ENCODE assay signal across 27 cellular contexts in the genomic region with DNA sequence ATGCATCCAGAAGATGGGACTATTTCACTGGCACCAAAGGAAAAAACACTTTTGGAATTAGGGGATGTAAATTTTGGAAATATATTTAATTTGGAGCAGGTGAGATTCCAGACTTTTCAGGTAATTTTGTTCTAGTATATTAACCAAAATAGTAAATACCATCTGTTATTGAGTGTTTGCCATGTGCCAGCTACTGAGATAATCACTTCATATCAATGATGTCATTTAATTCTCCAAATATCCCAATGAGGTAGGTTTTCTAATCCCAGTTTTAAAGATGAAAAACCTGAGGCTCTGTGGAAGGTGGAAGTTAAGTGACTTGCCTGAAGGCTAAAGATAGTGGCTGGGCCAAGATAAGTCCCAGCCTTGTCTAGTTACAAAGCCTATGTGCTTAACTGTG.
"Had no signal": no experiment of that assay in that cellular context is flagged by ENCODE, and none has a peak within 500 bp of the region (broad histone marks: within the 10 kb centered on the region; RNA-seq: fewer than 3 reads in every experiment).

No MANE protein-coding gene starts in this region.

- H3K27me3 ChIP-seq: colonic mucosa, dorsolateral prefrontal cortex, esophagus muscularis mucosa, esophagus squamous epithelium, foreskin keratinocyte, gastrocnemius medialis, gastroesophageal sphincter, heart left ventricle, heart right ventricle had no signal

- H3K4me3 Mint-ChIP-seq: dendritic cell treated with granulocyte-macrophage colony-stimulating factor and Interleukin-4, amounts not matched to agents 40 ng/mL and 50 ng/mL, for 4 days; effector memory CD8-positive, alpha-beta T cell; endodermal cell had no signal

- H3K27ac ChIP-seq: colonic mucosa, coronary artery, dorsolateral prefrontal cortex, epithelial cell of prostate, esophagus muscularis mucosa, esophagus squamous epithelium, foreskin keratinocyte, gastrocnemius medialis, gastroesophageal sphincter, heart left ventricle, heart right ventricle had no signal

- H3K36me3 ChIP-seq: colonic mucosa had no signal

- ATAC-seq: effector memory CD8-positive, alpha-beta T cell; esophagus mucosa; foreskin keratinocyte; gastrocnemius medialis; gastroesophageal sphincter; heart left ventricle; heart right ventricle had no signal

- H3K27ac Mint-ChIP-seq: dendritic cell treated with granulocyte-macrophage colony-stimulating factor and Interleukin-4, amounts not matched to agents 40 ng/mL and 50 ng/mL, for 4 days; effector memory CD8-positive, alpha-beta T cell; endodermal cell had no signal

- DNase-seq: colonic mucosa; cortex of kidney; dermis blood vessel endothelial cell; dorsolateral prefrontal cortex; effector CD4-positive, alpha-beta T cell; effector CD8-positive, alpha-beta T cell; effector memory CD4-positive, alpha-beta T cell; effector memory CD8-positive, alpha-beta T cell; endodermal cell; esophagus squamous epithelium; foreskin fibroblast; foreskin keratinocyte; foreskin melanocyte; gastrocnemius medialis; glutamatergic neuron; head of caudate nucleus; heart left ventricle; heart right ventricle had no signal

- H3K4me1 Mint-ChIP-seq: endodermal cell had no signal

- H3K4me1 ChIP-seq: colonic mucosa, esophagus muscularis mucosa, esophagus squamous epithelium, foreskin keratinocyte, gastrocnemius medialis, gastroesophageal sphincter, heart left ventricle, heart right ventricle had no signal

- H3K4me3 ChIP-seq: colonic mucosa, coronary artery, dorsolateral prefrontal cortex, esophagus muscularis mucosa, esophagus squamous epithelium, gastrocnemius medialis, gastroesophageal sphincter, heart left ventricle, heart right ventricle had no signal

- FAIRE-seq: endometrium, endothelial cell of umbilical vein, frontal cortex had no signal

- H3K9me3 ChIP-seq: colonic mucosa, esophagus muscularis mucosa, gastrocnemius medialis, gastroesophageal sphincter had no signal

- H3K27me3 Mint-ChIP-seq: dendritic cell treated with granulocyte-macrophage colony-stimulating factor and Interleukin-4, amounts not matched to agents 40 ng/mL and 50 ng/mL, for 4 days; effector memory CD8-positive, alpha-beta T cell had no signal
